Comparison of ENCODE assay signal across 32 cellular contexts in the genomic region with DNA sequence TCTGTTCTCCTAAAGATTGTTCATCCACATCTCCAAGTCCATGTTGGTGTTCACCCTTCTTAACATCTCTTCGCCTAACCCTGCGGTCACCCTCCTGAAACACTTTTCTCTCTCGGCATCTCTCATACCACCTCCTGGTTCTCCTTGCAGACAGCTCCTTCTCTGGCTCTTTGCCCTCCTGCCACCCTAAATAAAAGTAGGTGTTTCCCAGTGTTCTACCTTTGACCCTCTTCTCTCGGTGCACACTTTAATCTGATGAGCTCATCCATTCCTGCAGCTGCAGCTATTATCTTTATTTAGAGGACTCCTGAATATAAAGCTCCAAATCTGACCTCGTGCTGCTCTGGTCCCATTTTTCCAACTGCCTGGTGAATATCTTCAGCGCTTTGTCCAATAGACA.
"Had no signal": no experiment of that assay in that cellular context is flagged by ENCODE, and none has a peak within 500 bp of the region (broad histone marks: within the 10 kb centered on the region; RNA-seq: fewer than 3 reads in every experiment).

No MANE protein-coding gene starts in this region.

- H3K27ac Mint-ChIP-seq: activated CD4-positive, alpha-beta T cell treated with anti-CD3 and anti-CD28 coated beads, Interleukin-2, amount 10 ng/mL, durations not matched to agents 24 days and 14 days; activated CD8-positive, alpha-beta T cell treated with anti-CD3 and anti-CD28 coated beads for 36 hours; activated naive CD8-positive, alpha-beta T cell treated with anti-CD3 and anti-CD28 coated beads for 36 hours; activated T-cell treated with anti-CD3 and anti-CD28 coated beads, Interleukin-2, amount 50 U/mL, for 72 hours; activated T-helper 17 cell treated with anti-CD3 and anti-CD28 coated beads, Interleukin-2, amount 50 U/mL, for 72 hours; T-helper 1 cell treated with Interleukin-12 subunit alpha and Interleukin-12 subunit beta and Interleukin-4 antibody, amounts not matched to agents 30 μg/mL and 1 μg/mL, for 36 hours; T-helper 2 cell treated with Interferon-gamma antibody and Interleukin-4, amounts not matched to agents 5 μg/mL and 100 μg/mL, for 36 hours had no signal

- H3K36me3 Mint-ChIP-seq: activated naive CD8-positive, alpha-beta T cell treated with anti-CD3 and anti-CD28 coated beads for 36 hours had no signal

- H3K36me3 ChIP-seq: ascending aorta, breast epithelium, SJSA1 had no signal

- H3K4me3 Mint-ChIP-seq: activated CD4-positive, alpha-beta T cell treated with anti-CD3 and anti-CD28 coated beads, Interleukin-2, amount 10 ng/mL, durations not matched to agents 24 days and 14 days; activated CD8-positive, alpha-beta T cell treated with anti-CD3 and anti-CD28 coated beads for 36 hours; activated naive CD8-positive, alpha-beta T cell treated with anti-CD3 and anti-CD28 coated beads for 36 hours; activated T-cell treated with anti-CD3 and anti-CD28 coated beads, Interleukin-2, amount 50 U/mL, for 72 hours; activated T-helper 17 cell treated with anti-CD3 and anti-CD28 coated beads, Interleukin-2, amount 50 U/mL, for 72 hours; T-helper 1 cell treated with Interleukin-12 subunit alpha and Interleukin-12 subunit beta and Interleukin-4 antibody, amounts not matched to agents 30 μg/mL and 1 μg/mL, for 36 hours; T-helper 2 cell treated with Interferon-gamma antibody and Interleukin-4, amounts not matched to agents 5 μg/mL and 100 μg/mL, for 36 hours had no signal

- H3K4me1 ChIP-seq: ascending aorta, body of pancreas, breast epithelium, SJSA1 had no signal

- H3K27me3 ChIP-seq: ascending aorta, body of pancreas had no signal

- H3K9me3 Mint-ChIP-seq: activated CD4-positive, alpha-beta T cell treated with anti-CD3 and anti-CD28 coated beads, Interleukin-2, amount 10 ng/mL, durations not matched to agents 24 days and 14 days; activated CD8-positive, alpha-beta T cell treated with anti-CD3 and anti-CD28 coated beads for 36 hours; activated naive CD8-positive, alpha-beta T cell treated with anti-CD3 and anti-CD28 coated beads for 36 hours; activated T-cell treated with anti-CD3 and anti-CD28 coated beads, Interleukin-2, amount 50 U/mL, for 72 hours; activated T-helper 17 cell treated with anti-CD3 and anti-CD28 coated beads, Interleukin-2, amount 50 U/mL, for 72 hours; T-helper 1 cell treated with Interleukin-12 subunit alpha and Interleukin-12 subunit beta and Interleukin-4 antibody, amounts not matched to agents 30 μg/mL and 1 μg/mL, for 36 hours; T-helper 2 cell treated with Interferon-gamma antibody and Interleukin-4, amounts not matched to agents 5 μg/mL and 100 μg/mL, for 36 hours had no signal

- H3K4me2 ChIP-seq: SK-N-SH had no signal

- DNase-seq: activated CD4-positive, alpha-beta T cell treated with anti-CD3 and anti-CD28 coated beads, Interleukin-2, amount 10 ng/mL, durations not matched to agents 24 days and 14 days; activated CD4-positive, alpha-beta T cell treated with anti-CD3 and anti-CD28 coated beads, Interleukin-2, amount 50 U/mL, for 4 hours; activated CD8-positive, alpha-beta T cell treated with anti-CD3 and anti-CD28 coated beads for 36 hours; activated effector memory CD4-positive, alpha-beta T cell treated with anti-CD3 and anti-CD28 coated beads, Interleukin-2, amount 50 U/mL, for 16 hours; activated naive CD4-positive, alpha-beta T cell; activated naive CD4-positive, alpha-beta T cell treated with anti-CD3 and anti-CD28 coated beads, Interleukin-2, amount 50 U/mL, for 16 hours; activated naive CD8-positive, alpha-beta T cell treated with anti-CD3 and anti-CD28 coated beads for 36 hours; activated T-cell treated with anti-CD3 and anti-CD28 coated beads, Interleukin-2, amount 50 U/mL, for 1 hour; activated T-cell treated with anti-CD3 and anti-CD28 coated beads, Interleukin-2, amount 50 U/mL, for 72 hours; amniotic stem cell; body of pancreas; cerebellar nuclear complex; NCI-H1092 treated with DMSO at 0.1 percent for 48 hours; NCI-H1417; NCI-H146; NCI-H187; NCI-H2029 treated with DMSO at 0.1 percent for 48 hours; NCI-H2107; NCI-H2171; NCI-H226; NCI-H446 treated with DMSO at 0.1 percent for 48 hours; NCI-H524 treated with DMSO at 0.1 percent for 48 hours; NCI-H748 treated with DMSO at 0.1 percent for 48 hours; NK-92 treated with Interleukin-12 subunit alpha and Interleukin-12 subunit beta, amount 100 ng/mL, for 24 hours; SHP77; SK-N-SH had no signal

- H3K9me2 ChIP-seq: SK-N-SH had no signal

- H3K9me3 ChIP-seq: ascending aorta, body of pancreas, breast epithelium, SJSA1, SK-N-SH had no signal

- H3K27ac ChIP-seq: ascending aorta, body of pancreas, breast epithelium, SJSA1 had no signal

- H3K4me3 ChIP-seq: ascending aorta, body of pancreas, breast epithelium, SJSA1 had no signal

- ATAC-seq: activated CD8-positive, alpha-beta T cell treated with anti-CD3 and anti-CD28 coated beads for 36 hours; activated T-cell treated with anti-CD3 and anti-CD28 coated beads, Interleukin-2, amount 50 U/mL, for 72 hours; activated T-helper 17 cell treated with anti-CD3 and anti-CD28 coated beads, Interleukin-2, amount 50 U/mL, for 72 hours; body of pancreas had no signal

- H3K4me1 Mint-ChIP-seq: activated CD4-positive, alpha-beta T cell treated with anti-CD3 and anti-CD28 coated beads, Interleukin-2, amount 10 ng/mL, durations not matched to agents 24 days and 14 days; activated naive CD8-positive, alpha-beta T cell treated with anti-CD3 and anti-CD28 coated beads for 36 hours; activated T-helper 17 cell treated with anti-CD3 and anti-CD28 coated beads, Interleukin-2, amount 50 U/mL, for 72 hours had no signal
